8 cellular contexts compared by ENCODE assay signal in the genomic region with DNA sequence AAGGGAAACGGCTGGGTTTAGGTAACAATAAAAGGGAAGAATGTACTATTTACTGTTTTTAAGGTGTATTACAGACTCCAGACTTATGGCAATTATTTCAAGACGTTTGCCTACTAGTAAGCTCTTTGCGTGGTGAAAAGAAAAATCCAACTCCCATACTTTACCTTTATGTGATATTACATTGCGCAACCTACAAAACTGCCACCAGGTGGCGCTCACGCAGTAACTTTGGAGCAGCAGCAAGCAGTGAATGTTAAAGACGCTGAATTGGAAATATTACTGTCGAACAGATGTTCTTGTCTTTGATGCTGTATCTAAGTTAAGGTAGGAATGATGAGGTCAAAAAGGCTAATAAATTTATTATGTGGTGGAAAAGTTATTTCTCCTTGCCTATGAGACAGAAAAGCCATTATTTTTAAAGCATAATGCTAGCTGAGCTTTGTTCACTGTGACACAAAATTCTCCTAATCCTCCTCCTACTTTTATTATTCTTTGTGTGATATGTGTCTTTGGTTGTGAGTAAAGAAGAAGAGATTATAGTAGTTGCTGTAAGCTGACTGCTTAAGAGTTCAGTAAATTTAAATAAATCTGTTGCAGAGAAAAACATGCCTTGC.
DNase-seq lines count a peak whose midpoint lies in the region; ATAC-seq lines count a peak whose summit lies in the region.

No MANE protein-coding gene starts in this region.

- no peaks in the 10 kb centered on the region for H3K27me3 ChIP-seq in CD4-positive, alpha-beta memory T cell (ENCODE audit: insufficient read depth, low read length)
- no peaks in the 10 kb centered on the region for H3K27me3 ChIP-seq in effector memory CD4-positive, alpha-beta T cell (replicated peaks; ENCODE audit: control insufficient read depth, insufficient read depth, low read length, poor library complexity, severe bottlenecking)

- no peaks in the 10 kb centered on the region for H3K36me3 Mint-ChIP-seq in CD4-positive, alpha-beta memory T cell
- H3K36me3 Mint-ChIP-seq in activated CD4-positive, alpha-beta memory T cell treated with anti-CD3 and anti-CD28 coated beads for 36 hours: no peaks in the 10 kb centered on the region

- intact Hi-C loops in CD4-positive, alpha-beta memory T cell (cut with micrococcal nuclease): no loop called here
- intact Hi-C loops in activated CD4-positive, alpha-beta memory T cell treated with anti-CD3 and anti-CD28 coated beads for 36 hours (cut with micrococcal nuclease): loop anchor here (1.0 to 10.0 kb wide), 2 partner anchors 385 to 1781 kb away; no protein-coding TSS in a partner anchor

- no peak overlapping the region for H3K27ac Mint-ChIP-seq in CD4-positive, alpha-beta memory T cell
- H3K27ac Mint-ChIP-seq in activated CD4-positive, alpha-beta memory T cell treated with anti-CD3 and anti-CD28 coated beads for 36 hours: no peak overlapping the region

- H3K27ac ChIP-seq in CD4-positive, alpha-beta memory T cell (ENCODE audit: low read depth, low read length): no peak overlapping the region
- no peak overlapping the region for H3K27ac ChIP-seq in effector memory CD4-positive, alpha-beta T cell (ENCODE audit: insufficient read depth, low read length, poor library complexity, severe bottlenecking)

- no peaks in the 10 kb centered on the region for H3K9me3 ChIP-seq in CD4-positive, alpha-beta memory T cell (ENCODE audit: control insufficient read depth in 1 of 2, low read length in 2 of 2)
- H3K9me3 ChIP-seq in effector memory CD4-positive, alpha-beta T cell (ENCODE audit: control insufficient read depth, low read length): no peaks in the 10 kb centered on the region

- H3K36me3 ChIP-seq in CD4-positive, alpha-beta memory T cell (ENCODE audit: insufficient read depth, low read length): no peaks in the 10 kb centered on the region
- no peaks in the 10 kb centered on the region for H3K36me3 ChIP-seq in effector memory CD4-positive, alpha-beta T cell (ENCODE audit: control insufficient read depth, insufficient read depth, low read length)

- CTCF ChIA-PET in CD4-positive, alpha-beta memory T cell (lab: Charles Lee; ENCODE audit: partially characterized antibody): interaction anchor here (0.6 to 3.1 kb wide), 9 partner anchors 8 to 1782 kb away, joined by 3 to 12 read pairs (median 3); no protein-coding TSS in a partner anchor
- CTCF ChIA-PET in activated CD4-positive, alpha-beta memory T cell treated with anti-CD3 and anti-CD28 coated beads for 36 hours (lab: Charles Lee): interaction anchor here (0.6 to 2.8 kb wide), 11 partner anchors 9 to 1779 kb away, joined by 3 to 15 read pairs (median 4); no protein-coding TSS in a partner anchor

- H3K4me1 ChIP-seq in CD4-positive, alpha-beta memory T cell (ENCODE audit: insufficient read depth, low read length): no peaks in the 10 kb centered on the region
- H3K4me1 ChIP-seq in effector memory CD4-positive, alpha-beta T cell (ENCODE audit: control insufficient read depth, insufficient read depth, low read length, poor library complexity, severe bottlenecking): no peaks in the 10 kb centered on the region

- peak; percentile 65 for ATAC-seq in GM19025 (IDR thresholded peaks at IDR 0.05; ENCODE audit: low read depth, unreplicated experiment)
- peak; percentile 75 for ATAC-seq in HG03135 (IDR thresholded peaks at IDR 0.05; ENCODE audit: unreplicated experiment)

- POLR2A ChIA-PET in CD4-positive, alpha-beta memory T cell (lab: Charles Lee; ENCODE audit: partially characterized antibody): no interaction called here
- POLR2A ChIA-PET in activated CD4-positive, alpha-beta memory T cell treated with anti-CD3 and anti-CD28 coated beads for 36 hours (lab: Charles Lee): no interaction called here

- no peak overlapping the region for H3K4me3 ChIP-seq in CD4-positive, alpha-beta memory T cell (ENCODE audit: low read length in 2 of 2)
- H3K4me3 ChIP-seq in effector memory CD4-positive, alpha-beta T cell (ENCODE audit: insufficient read depth, low read depth, low read length, poor library complexity, severe bottlenecking): no peak overlapping the region

- peaks cover 0 to 4% (median 0%) of the 10 kb centered on the region in 8 donors for H3K9me3 Mint-ChIP-seq in CD4-positive, alpha-beta memory T cell
- no peaks in the 10 kb centered on the region for H3K9me3 Mint-ChIP-seq in activated CD4-positive, alpha-beta memory T cell treated with anti-CD3 and anti-CD28 coated beads for 36 hours

- peaks cover 0 to 5% of the 10 kb centered on the region in 2 donors for H3K27me3 Mint-ChIP-seq in CD4-positive, alpha-beta memory T cell
- no peaks in the 10 kb centered on the region for H3K27me3 Mint-ChIP-seq in activated CD4-positive, alpha-beta memory T cell treated with anti-CD3 and anti-CD28 coated beads for 36 hours

- peak in 4 of 5 donors; percentile 43 to 49 (median 44) for DNase-seq in CD4-positive, alpha-beta memory T cell
- DNase-seq in NCI-H226 (peak; percentile 34), midbrain (lab: John Stamatoyannopoulos, UW) (peak; percentile 76)
- peak; percentile 75 for DNase-seq in activated CD4-positive, alpha-beta memory T cell treated with anti-CD3 and anti-CD28 coated beads for 36 hours
- DNase-seq in effector memory CD4-positive, alpha-beta T cell: peak; percentile 7 to 46 (median 13)
- DNase-seq in stimulated activated CD8-positive, alpha-beta memory T cell treated with anti-CD3 and anti-CD28 coated beads, Interleukin-4, amount 100 ng/mL, for 24 hours (ENCODE audit: low read depth): peak; percentile 35

- peaks cover 0 to 2% (median 0%) of the 10 kb centered on the region in 4 donors for H3K4me1 Mint-ChIP-seq in CD4-positive, alpha-beta memory T cell
- no peaks in the 10 kb centered on the region for H3K4me1 Mint-ChIP-seq in activated CD4-positive, alpha-beta memory T cell treated with anti-CD3 and anti-CD28 coated beads for 36 hours (ENCODE audit: low read depth)

- H3K4me3 Mint-ChIP-seq in CD4-positive, alpha-beta memory T cell: no peak overlapping the region
- H3K4me3 Mint-ChIP-seq in activated CD4-positive, alpha-beta memory T cell treated with anti-CD3 and anti-CD28 coated beads for 36 hours: no peak overlapping the region

Comparison
In these comparisons a context has a peak if more than half of its experiments do, and no peak if none do; other contexts are left out.
1. DNase-seq: peak in every context shown above with its lines; median percentile 76 in midbrain; 75 in activated CD4-positive, alpha-beta memory T cell treated with anti-CD3 and anti-CD28 coated beads for 36 hours; 44 in CD4-positive, alpha-beta memory T cell; 35 in stimulated activated CD8-positive, alpha-beta memory T cell treated with anti-CD3 and anti-CD28 coated beads, Interleukin-4, amount 100 ng/mL, for 24 hours; 34 in NCI-H226; 13 in effector memory CD4-positive, alpha-beta T cell.